Comparison of ENCODE assay signal across 1 cellular context in genomic region chr2:191791953-191792560, GRCh38.
TF ChIP-seq lines count a peak whose summit lies in the region.

No MANE protein-coding gene starts in this region.

TF ChIP-seq in GM12878, 131 proteins besides CTCF, POLR2A, EP300 and RAD21 (continued from another document):
- no peak for TF ChIP-seq PKNOX1 (IDR thresholded peaks at IDR 0.05)
- no peak for TF ChIP-seq ZBTB40 (IDR thresholded peaks at IDR 0.05; ENCODE audit: borderline replicate concordance)
- no peak for TF ChIP-seq SREBF1 (IDR thresholded peaks at IDR 0.05; ENCODE audit: low read length)
TF ChIP-seq in GM12878: peak in this region for 0.
